Comparison of ENCODE assay signal across 23 cellular contexts in the genomic region with DNA sequence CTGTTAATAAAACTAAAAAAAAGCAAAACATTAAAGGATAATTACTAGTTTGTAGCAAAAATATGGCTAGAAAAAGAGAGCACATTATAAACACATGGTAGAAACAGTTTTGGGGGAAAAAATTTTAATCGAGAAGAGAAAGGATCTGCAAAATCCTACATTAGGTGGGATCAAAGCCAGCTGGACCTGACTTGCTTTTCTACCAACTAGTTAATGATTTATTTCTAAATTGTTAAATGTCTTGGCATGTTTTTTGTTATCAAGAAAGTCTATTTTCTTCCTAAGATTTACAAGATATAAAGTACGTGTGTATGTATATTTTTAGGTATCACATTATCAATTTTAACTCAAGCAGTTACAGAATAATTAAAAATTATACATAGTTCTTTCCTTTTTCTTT. TPM values are rescaled to one million over a fixed set of nuclear protein-coding genes. Genes with fewer than 3 reads are reported as not detected.
DNase-seq lines count a peak whose midpoint lies in the region; ATAC-seq, FAIRE-seq and TF ChIP-seq lines count a peak whose summit lies in the region.
"Had no signal": no experiment of that assay in that cellular context is flagged by ENCODE, and none has a peak within 500 bp of the region (broad histone marks: within the 10 kb centered on the region; RNA-seq: fewer than 3 reads in every experiment).

No MANE protein-coding gene starts in this region.

- no peak for TF ChIP-seq POLR2A in H54 (IDR thresholded peaks at IDR 0.05; ENCODE audit: low read depth, low read length)
- TF ChIP-seq POLR2A in right lobe of liver (IDR thresholded peaks at IDR 0.05): no peak

- peaks cover 0 to under 1% (median 0%) of the 10 kb centered on the region in 4 donors for H3K36me3 ChIP-seq in right lobe of liver
- no peaks in the 10 kb centered on the region for H3K36me3 ChIP-seq in osteoblast (ENCODE audit: insufficient read depth, low read length)
- H3K36me3 ChIP-seq in aorta (ENCODE audit: control insufficient read depth in 1 of 2, insufficient read depth in 2 of 2, low read length in 1 of 2): no peaks in the 10 kb centered on the region
- H3K36me3 ChIP-seq: MG63 had no signal

- H3K27ac ChIP-seq in caudate nucleus (ENCODE audit: low read depth, low read length) (peak overlapping the region; percentile 30), right lobe of liver (peak overlapping the region; percentile 36 to 68 (median 53)), osteoblast (ENCODE audit: low read depth, low read length) (no peak overlapping the region), aorta (ENCODE audit: low read depth in 1 of 2, low read length in 2 of 2) (no peak overlapping the region)
- H3K27ac ChIP-seq: GM23248 had no signal

- peak; percentile 23 for FAIRE-seq in H54 (lab: Jason Lieb, UNC)
- FAIRE-seq: GM12892, GM19239, HTR-8/SVneo had no signal

- 31% methylated on average over 2 of the region's 2 CpGs for WGBS in right lobe of liver (ENCODE audit: insufficient coverage, low coverage, low lambda C conversion rate, missing lambda C conversion rate)
- 28 to 39% methylated on average over 2 of the region's 2 CpGs for WGBS in aorta, 2 donors

- H3K79me2 ChIP-seq in osteoblast (ENCODE audit: insufficient read depth, low read length): no peaks in the 10 kb centered on the region

- TF ChIP-seq CTCF in right lobe of liver (IDR thresholded peaks at IDR 0.05) (no peak), osteoblast (IDR thresholded peaks at IDR 0.05; ENCODE audit: extremely low read depth, low read depth, low read length) (no peak)

- no peak overlapping the region for H2AFZ ChIP-seq in osteoblast (ENCODE audit: low read length)
- H2AFZ ChIP-seq: GM23248 had no signal

- peak overlapping the region in 1 of 3 donors; percentile 11 for H3K4me3 ChIP-seq in right lobe of liver
- H3K4me3 ChIP-seq in osteoblast (ENCODE audit: insufficient read depth, low read length): no peak overlapping the region
- no peak overlapping the region for H3K4me3 ChIP-seq in aorta (ENCODE audit: low read length in 2 of 2)
- H3K4me3 ChIP-seq: GM23248, MG63 had no signal

- DNase-seq in H54 (ENCODE audit: insufficient read length, low spot score) (no peak), caudate nucleus (lab: John Stamatoyannopoulos, UW) (no peak), right lobe of liver (no peak), osteoblast (ENCODE audit: insufficient read length, low spot score, missing footprints) (no peak), Right ventricle myocardium superior (no peak), NCI-H2227 treated with DMSO at 0.1 percent for 48 hours (lab: John Stamatoyannopoulos, UW) (no peak), aorta (no peak)
- DNase-seq: Calu3, DMS153, DND-41, GM23248, H9, KBM-7, MG63, NCI-H1105 treated with DMSO at 0.1 percent for 48 hours, NCI-H146, NCI-H2029, NCI-H526 treated with DMSO at 0.1 percent for 48 hours, RPMI8226, SHP77 had no signal

- H3K9me3 ChIP-seq in right lobe of liver: no peaks in the 10 kb centered on the region
- H3K9me3 ChIP-seq in osteoblast (ENCODE audit: low read depth, low read length): no peaks in the 10 kb centered on the region
- no peaks in the 10 kb centered on the region for H3K9me3 ChIP-seq in aorta (ENCODE audit: control insufficient read depth, low read length)
- H3K9me3 ChIP-seq: MG63 had no signal

- H3K27me3 ChIP-seq in right lobe of liver (no peaks in the 10 kb centered on the region), osteoblast (ENCODE audit: insufficient read depth, low read length) (no peaks in the 10 kb centered on the region), aorta (ENCODE audit: control insufficient read depth in 1 of 2, insufficient read depth in 2 of 2, low read length in 1 of 2) (no peaks in the 10 kb centered on the region)
- H3K27me3 ChIP-seq: MG63 had no signal

- H3K4me2 ChIP-seq in osteoblast (ENCODE audit: insufficient read depth, low read length): no peak overlapping the region

- intact Hi-C loops in right lobe of liver (cut with DNase I) (no loop called here), Right ventricle myocardium superior (cut with DNase I) (loop anchor here (10.0 kb wide), 1 partner anchor 88 kb away; a partner anchor contains a TSS), aorta (cut with DNase I) (loop anchor here in 1 of 2 donors (10.0 kb wide), 1 partner anchor 88 kb away; a partner anchor contains a TSS)

- H3K4me1 ChIP-seq in right lobe of liver (peaks cover 0 to 20% (median 4%) of the 10 kb centered on the region in 4 donors), osteoblast (ENCODE audit: insufficient read depth, low read length) (peaks cover 7% of the 10 kb centered on the region), aorta (ENCODE audit: control insufficient read depth in 1 of 2, insufficient read depth in 2 of 2, low read length in 2 of 2) (no peaks in the 10 kb centered on the region)

- H4K20me1 ChIP-seq in osteoblast (ENCODE audit: insufficient read depth, low read length): no peaks in the 10 kb centered on the region

- peak in 3 of 4 donors; percentile 32 to 61 (median 61) for ATAC-seq in right lobe of liver
- no peak for ATAC-seq in Right ventricle myocardium superior (ENCODE audit: poor library complexity)
- no peak for ATAC-seq in aorta (ENCODE audit: low FRiP score)

RNA-seq across cellular contexts. Expression of a gene that starts 47.1 kb away (rescaled TPM):
- total RNA-seq in right lobe of liver (10 to 100 TPM; 25.9 to 61.6 (median 34.7) TPM), osteoblast (52.2 and 59.7 TPM in 2 replicates), Right ventricle myocardium superior (74.0 TPM), aorta (10 to 100 TPM; 54.9 to 77.7 TPM)
- 100 to 1,000 TPM in 1 of 2 donors, 10 to 100 TPM in 1; 37.1 to 106 TPM for polyA plus RNA-seq in aorta

Comparison
In these comparisons a context has a peak if more than half of its experiments do, and no peak if none do; other contexts are left out.
1. H3K27ac ChIP-seq: peak in caudate nucleus (single experiment) and right lobe of liver (3 of 3); none in osteoblast (single experiment) and aorta (0 of 2).
2. ATAC-seq: peak in right lobe of liver (3 of 4); none in Right ventricle myocardium superior (single experiment) and aorta (single experiment).